In genomic region chr9:105187781-105188180, GRCh38 we compare ENCODE assay signal across 14 cellular contexts. TPM values are rescaled to one million over a fixed set of nuclear protein-coding genes. Genes with fewer than 3 reads are reported as not detected.
DNase-seq lines count a peak whose midpoint lies in the region; ATAC-seq and TF ChIP-seq lines count a peak whose summit lies in the region.
"Had no signal": no experiment of that assay in that cellular context is flagged by ENCODE, and none has a peak within 500 bp of the region (broad histone marks: within the 10 kb centered on the region; RNA-seq: fewer than 3 reads in every experiment).

No MANE protein-coding gene starts in this region.

- TF ChIP-seq EP300 in gastroesophageal sphincter (IDR thresholded peaks at IDR 0.05), result no peak

- WGBS in gastroesophageal sphincter (ENCODE audit: low coverage in 1 of 2), 2 donors, result 71 to 100% methylated on average over 1 of the region's 1 CpG

- no peak overlapping the region for H3K27ac ChIP-seq in gastroesophageal sphincter

- DNase-seq in CD1c-positive myeloid dendritic cell (ENCODE audit: extremely low spot score) (peak; percentile 54), NB4 (ENCODE audit: low read depth) (peak; percentile 67), cardiac fibroblast (ENCODE audit: low read depth in 2 of 2) (peak; percentile 90 to 93), myocyte (ENCODE audit: low read depth) (peak; percentile 51), NCI-H69 (lab: John Stamatoyannopoulos, UW) (no peak), T-helper 2 cell (no peak), GM19240 (ENCODE audit: insufficient read length, low spot score) (no peak)
- DNase-seq: activated naive CD8-positive, alpha-beta T cell treated with anti-CD3 and anti-CD28 coated beads for 36 hours; Caco-2; endodermal cell; naive thymus-derived CD4-positive, alpha-beta T cell; NCI-H345 had no signal

- H3K9me3 ChIP-seq in gastroesophageal sphincter, result no peaks in the 10 kb centered on the region
- H3K9me3 ChIP-seq: Caco-2 had no signal

- H3K36me3 ChIP-seq in gastroesophageal sphincter, result no peaks in the 10 kb centered on the region

- H3K4me3 ChIP-seq in NB4 (ENCODE audit: low read depth, low read length), result no peak overlapping the region
- H3K4me3 ChIP-seq in cardiac fibroblast (replicated peaks in 1 of 2; ENCODE audit: low read depth in 2 of 2, low read length in 2 of 2), result no peak overlapping the region
- H3K4me3 ChIP-seq in gastroesophageal sphincter, result no peak overlapping the region

- no peak for TF ChIP-seq POLR2A in NB4 (IDR thresholded peaks at IDR 0.05; ENCODE audit: extremely low read depth, insufficient read length)
- no peak for TF ChIP-seq POLR2A in gastroesophageal sphincter (IDR thresholded peaks at IDR 0.05)

- TF ChIP-seq CTCF in NB4 (IDR thresholded peaks at IDR 0.05; ENCODE audit: low read depth, low read length) (no peak), cardiac fibroblast (IDR thresholded peaks at IDR 0.05; ENCODE audit: low read depth, low read length) (no peak), gastroesophageal sphincter (IDR thresholded peaks at IDR 0.05) (no peak)

- no peaks in the 10 kb centered on the region for H3K27me3 ChIP-seq in gastroesophageal sphincter

- no peaks in the 10 kb centered on the region for H3K4me1 ChIP-seq in gastroesophageal sphincter
- H3K4me1 ChIP-seq: Caco-2 had no signal

- ATAC-seq in gastroesophageal sphincter, result no peak
- ATAC-seq: naive thymus-derived CD4-positive, alpha-beta T cell; stimulated activated effector memory CD8-positive, alpha-beta T cell treated with anti-CD3 and anti-CD28 coated beads, Interleukin-12 subunit alpha, Interleukin-12 subunit beta, amount 100 ng/mL, for 72 hours had no signal

RNA-seq across cellular contexts. Expression of gene SLC44A1, which starts 56.7 kb away (rescaled TPM):
- 51.7 and 55.5 TPM in 2 replicates for total RNA-seq in myocyte
- 23.0 TPM for polyA plus RNA-seq in myocyte (2012)
- 10 to 100 TPM; 27.9 to 49.1 (median 30.6) TPM for total RNA-seq in gastroesophageal sphincter

Comparison
In these comparisons a context has a peak if more than half of its experiments do, and no peak if none do; other contexts are left out.
1. DNase-seq: peak in CD1c-positive myeloid dendritic cell (single experiment), NB4 (single experiment), cardiac fibroblast (2 of 2) and myocyte (single experiment); none in NCI-H69 (single experiment), T-helper 2 cell (0 of 5) and GM19240 (single experiment).